In the genomic region with DNA sequence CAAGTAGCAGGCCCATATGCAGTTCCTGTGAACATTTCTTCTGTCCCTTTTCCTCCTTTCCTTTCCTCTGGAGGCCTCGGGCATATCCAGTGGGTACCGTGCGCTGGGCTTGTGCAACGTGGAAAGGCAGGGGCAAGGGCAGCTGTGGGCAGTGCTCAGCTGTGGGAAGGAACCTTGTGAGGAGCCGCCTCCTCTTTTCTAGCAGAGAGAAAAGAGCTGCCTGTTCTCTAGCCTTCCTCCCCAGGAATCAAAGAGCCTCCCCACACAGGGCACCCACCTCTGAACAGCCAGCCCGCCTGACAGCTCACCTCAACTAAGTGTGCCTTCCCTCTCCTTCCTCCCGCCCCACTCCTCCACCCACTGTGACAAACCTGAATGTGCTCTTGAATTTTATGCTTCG, we compare ENCODE assay signal across 1 cellular context.
TF ChIP-seq lines count a peak whose summit lies in the region.

No MANE protein-coding gene starts in this region.

TF ChIP-seq in GM23338, 12 proteins besides CTCF, POLR2A, EP300 and RAD21 (continued from another document):
- TF ChIP-seq ZNF462 (CRISPR knock-in tag; IDR thresholded peaks at IDR 0.05) (no peak), CREB1 (CRISPR knock-in tag; IDR thresholded peaks at IDR 0.05; ENCODE audit: low read depth) (no peak), EZH2 (IDR thresholded peaks at IDR 0.05; ENCODE audit: low read depth, unreplicated experiment) (no peak), STAT1 (IDR thresholded peaks at IDR 0.05; ENCODE audit: unreplicated experiment) (no peak), ZNF331 (CRISPR knock-in tag; IDR thresholded peaks at IDR 0.05; ENCODE audit: low read depth) (no peak)
